8 cellular contexts compared by ENCODE assay signal in genomic region chr19:15091918-15092753, GRCh38. TPM values are rescaled to one million over a fixed set of nuclear protein-coding genes. Genes with fewer than 3 reads are reported as not detected.
DNase-seq lines count a peak whose midpoint lies in the region; ATAC-seq and TF ChIP-seq lines count a peak whose summit lies in the region.

No MANE protein-coding gene starts in this region.

- H3K4me1 ChIP-seq in adipocyte (ENCODE audit: control insufficient read depth, insufficient read depth, low read length) (peaks cover 8% of the 10 kb centered on the region), spleen (peaks cover 0 to 9% (median 6%) of the 10 kb centered on the region in 6 donors)

- H3K9me3 ChIP-seq in adipocyte (ENCODE audit: control insufficient read depth, low read length) (no peaks in the 10 kb centered on the region), spleen (no peaks in the 10 kb centered on the region)

- peak; percentile 42 to 83 (median 67) for TF ChIP-seq CTCF in spleen (IDR thresholded peaks at IDR 0.05 in 8 of 11, conservative IDR thresholded peaks at IDR 0.05 in 3 of 11)

- TF ChIP-seq POLR2A in spleen (IDR thresholded peaks at IDR 0.05): no peak

- H3K9ac ChIP-seq in adipocyte (ENCODE audit: low read length): no peak overlapping the region

- intact Hi-C loops in spleen (cut with DNase I; ENCODE audit: low total_unique reads): loop anchor here (5.0 kb wide), 1 partner anchor 55 kb away; no protein-coding TSS in a partner anchor

- H3K36me3 ChIP-seq in adipocyte (ENCODE audit: control insufficient read depth, insufficient read depth, low read length, severe bottlenecking) (no peaks in the 10 kb centered on the region), spleen (no peaks in the 10 kb centered on the region)

- 20 to 27% (median 25%) methylated on average over 12 to 13 of the region's 13 CpGs for WGBS in spleen, 5 donors

- H3K27me3 ChIP-seq in adipocyte (replicated peaks; ENCODE audit: control insufficient read depth, insufficient read depth, low read length) (peaks cover 21% of the 10 kb centered on the region), spleen (replicated peaks in 1 of 7) (peaks cover 0 to 67% (median 5%) of the 10 kb centered on the region in 7 donors)

- in situ Hi-C loops in KBM-7 (cut with MboI; ENCODE audit: low pct_unique_long_range_greater_than_20kb, low sequenced_read_pairs): no loop called here

- DNase-seq in DMS153 (lab: John Stamatoyannopoulos, UW) (peak; percentile 1), KBM-7 (peak; percentile 79), OCI-M2 (lab: John Stamatoyannopoulos, UW; ENCODE audit: unreplicated experiment) (peak; percentile 17), adipocyte (ENCODE audit: low read depth) (peak; percentile 88), iPS-NIHi11 (ENCODE audit: low spot score) (peak; percentile 62), spleen (no peak)

- ATAC-seq in GM21529 (IDR thresholded peaks at IDR 0.05; ENCODE audit: unreplicated experiment): no peak
- no peak for ATAC-seq in GM21723 (IDR thresholded peaks at IDR 0.05; ENCODE audit: unreplicated experiment)

- H3K4me3 ChIP-seq in adipocyte (ENCODE audit: low read length) (no peak overlapping the region), spleen (no peak overlapping the region)

- no peak overlapping the region for H3K27ac ChIP-seq in spleen

RNA-seq across cellular contexts. Expression of gene OR1I1, which starts 10.1 kb away (rescaled TPM):
- total RNA-seq in spleen: not detected
- polyA plus RNA-seq in spleen: under 1 TPM in 1 of 3 donors, not detected in 2; 0.06 TPM

RNA-seq across cellular contexts. Expression of gene SYDE1, which starts 15.1 kb away (rescaled TPM):
- 10 to 100 TPM in 6 of 7 donors, 1 to 10 TPM in 1; 8.3 to 27.6 (median 17.0) TPM for total RNA-seq in spleen
- polyA plus RNA-seq in spleen: 1 to 10 TPM; 2.0 to 5.2 (median 2.9) TPM

RNA-seq across cellular contexts. Expression of gene CASP14, which starts 42.9 kb away (rescaled TPM):
- total RNA-seq in spleen: not detected
- polyA plus RNA-seq in spleen: not detected
